1 cellular context compared by ENCODE assay signal in genomic region chr11:31810779-31811647, GRCh38.
TF ChIP-seq lines count a peak whose summit lies in the region.

Gene PAX6, minus strand, starts transcription at chr11:31811322. Its CDS starts 4,911 bp downstream, at chr11:31806411.

TF ChIP-seq in K562, 482 proteins besides CTCF, POLR2A, EP300 and RAD21 (continued from another document and continues in another):
- TF ChIP-seq MGA (IDR thresholded peaks at IDR 0.05) (peak; percentile 76), EP400 (IDR thresholded peaks at IDR 0.05) (peak; percentile 67), DPF2 (IDR thresholded peaks at IDR 0.05) (peak; percentile 34; the same call in 1 of the 2 replicates), MYC (IDR thresholded peaks at IDR 0.05; ENCODE audit: low read depth, low read length) (peak; percentile 61; the same call in 1 of the 2 replicates), MYC (CRISPR knock-in tag; IDR thresholded peaks at IDR 0.05; ENCODE audit: borderline replicate concordance, low read depth) (no peak), KDM5B (IDR thresholded peaks at IDR 0.05; ENCODE audit: insufficient replicate concordance, low read depth, low read length) (peak; percentile 61), ZC3H11A (IDR thresholded peaks at IDR 0.05; ENCODE audit: low read depth, low read length) (no peak), HDAC1 (IDR thresholded peaks at IDR 0.05) (peak in 1 of 2 experiments; percentile 68; a peak in 2 of 4 replicates), SOX6 (IDR thresholded peaks at IDR 0.05) (peak; percentile 50; the same call in 1 of the 2 replicates), ZNF282 (CRISPR knock-in tag; IDR thresholded peaks at IDR 0.05) (no peak), DACH1 (IDR thresholded peaks at IDR 0.05; ENCODE audit: partially characterized antibody) (no peak), ZNF445 (CRISPR knock-in tag; IDR thresholded peaks at IDR 0.05; ENCODE audit: low read depth) (no peak), RNF2 (IDR thresholded peaks at IDR 0.05) (peak; percentile 45; the same call in 1 of the 2 replicates), CREB1 (IDR thresholded peaks at IDR 0.05) (no peak), CREB1 (CRISPR knock-in tag; IDR thresholded peaks at IDR 0.05) (peak; percentile 66), CBFA2T3 (IDR thresholded peaks at IDR 0.05) (peak; percentile 70), SMARCE1 (IDR thresholded peaks at IDR 0.05) (peak; percentile 37; the same call in 1 of the 2 replicates), CBFA2T2 (conservative IDR thresholded peaks at IDR 0.05) (no peak), SMARCA5 (IDR thresholded peaks at IDR 0.05) (peak; percentile 46; the same call in 1 of the 2 replicates), FOXM1 (IDR thresholded peaks at IDR 0.05; ENCODE audit: low read depth) (peak; percentile 92), FOXM1 (CRISPR knock-in tag; IDR thresholded peaks at IDR 0.05; ENCODE audit: low read depth) (peak; percentile 85), ID3 (CRISPR knock-in tag; IDR thresholded peaks at IDR 0.05) (no peak), ID3 (tag; IDR thresholded peaks at IDR 0.05) (peak; percentile 47; the same call in 1 of the 2 replicates), ZEB2 (IDR thresholded peaks at IDR 0.05) (peak; percentile 77; the same call in 1 of the 2 replicates), KAT7 (CRISPR knock-in tag; IDR thresholded peaks at IDR 0.05; ENCODE audit: borderline replicate concordance) (0 out of 2 replicates have a peak, but pooled peaks have one; percentile 37), POLR2G (IDR thresholded peaks at IDR 0.05; ENCODE audit: low read depth, low read length) (peak; percentile 82), MTA1 (IDR thresholded peaks at IDR 0.05; ENCODE audit: borderline replicate concordance) (no peak), JUND (IDR thresholded peaks at IDR 0.05; ENCODE audit: borderline replicate concordance, low read depth, low read length) (peak; percentile 47), JUND (tag; IDR thresholded peaks at IDR 0.05; ENCODE audit: borderline replicate concordance, low read depth, low read length) (peak; percentile 47; the same call in 1 of the 3 replicates), L3MBTL2 (IDR thresholded peaks at IDR 0.05) (peak; percentile 85), ZBTB7A (IDR thresholded peaks at IDR 0.05; ENCODE audit: borderline replicate concordance, control insufficient read depth, low read depth, low read length) (0 out of 2 replicates have a peak, but pooled peaks have one; percentile 31), ATF1 (CRISPR knock-in tag; IDR thresholded peaks at IDR 0.05) (no peak), ATF1 (tag; IDR thresholded peaks at IDR 0.05) (peak; percentile 71), KDM4B (IDR thresholded peaks at IDR 0.05; ENCODE audit: borderline replicate concordance in 2 of 2, low read depth in 1 of 2) (no peak), PCBP1 (IDR thresholded peaks at IDR 0.05; ENCODE audit: low read depth, low read length, poor library complexity, severe bottlenecking) (peak; percentile 41), DDX20 (tag; IDR thresholded peaks at IDR 0.05; ENCODE audit: low read depth) (no peak), NFE2L1 (tag; IDR thresholded peaks at IDR 0.05; ENCODE audit: borderline replicate concordance, low read depth) (no peak), ZNF511 (CRISPR knock-in tag; IDR thresholded peaks at IDR 0.05) (0 out of 2 replicates have a peak, but pooled peaks have one; percentile 6), ZFX (CRISPR knock-in tag; IDR thresholded peaks at IDR 0.05) (peak; percentile 73), AFF1 (IDR thresholded peaks at IDR 0.05; ENCODE audit: low read depth in 1 of 2, partially characterized antibody in 2 of 2) (peak in 1 of 2 experiments; percentile 44), TGIF2 (CRISPR knock-in tag; IDR thresholded peaks at IDR 0.05) (0 out of 2 replicates have a peak, but pooled peaks have one; percentile 52), ZNF398 (CRISPR knock-in tag; IDR thresholded peaks at IDR 0.05) (no peak), CEBPG (CRISPR knock-in tag; IDR thresholded peaks at IDR 0.05) (peak; percentile 88), CEBPG (tag; conservative IDR thresholded peaks at IDR 0.05 in 1 of 2, IDR thresholded peaks at IDR 0.05 in 1 of 2) (peak; percentile 48 to 76; a peak in 2 of 4 replicates), ESRRA (IDR thresholded peaks at IDR 0.05; ENCODE audit: borderline replicate concordance, low read depth) (peak; percentile 58; the same call in 1 of the 2 replicates), ZNF512 (tag; IDR thresholded peaks at IDR 0.05) (0 out of 2 replicates have a peak, but pooled peaks have one; percentile 8), ZNF431 (CRISPR knock-in tag; IDR thresholded peaks at IDR 0.05) (no peak; the same call in 1 of the 2 replicates), TARDBP (IDR thresholded peaks at IDR 0.05) (0 out of 2 replicates have a peak, but pooled peaks have one; percentile 41), LARP7 (IDR thresholded peaks at IDR 0.05) (no peak), GABPA (tag; conservative IDR thresholded peaks at IDR 0.05; ENCODE audit: low read depth) (peak; percentile 79)
